Comparison of ENCODE assay signal across 9 cellular contexts in the genomic region with DNA sequence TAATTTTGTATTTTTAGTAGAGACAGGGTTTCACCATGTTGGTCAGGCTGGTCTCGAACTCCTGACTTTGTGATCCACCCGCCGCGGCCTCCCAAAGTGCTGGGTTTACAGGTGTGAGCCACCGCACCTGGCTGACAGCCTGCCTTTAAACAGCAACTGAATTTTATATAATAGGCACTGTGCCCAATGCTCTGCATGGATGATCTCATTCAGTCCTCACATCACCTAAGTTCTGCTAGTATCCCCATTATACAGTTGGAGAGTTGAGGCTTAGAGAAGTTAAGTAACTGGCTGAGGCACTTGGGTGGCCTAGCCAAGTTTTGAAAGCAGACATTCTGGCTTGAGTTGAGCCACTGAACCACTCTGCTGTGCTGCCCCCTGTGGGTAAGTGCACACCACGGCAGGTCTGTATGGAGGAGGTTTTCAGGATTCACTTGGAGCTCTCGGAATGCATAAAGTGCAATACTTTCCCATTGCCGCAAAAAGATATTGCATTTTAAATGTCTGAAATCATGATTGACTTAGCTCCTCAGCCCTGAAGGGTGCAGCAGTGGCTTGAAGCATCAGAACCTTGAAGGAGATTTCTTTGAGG.
A peak's percentile ranks its signal among the peaks of the same experiment; 100 is the strongest.
DNase-seq lines count a peak whose midpoint lies in the region; ATAC-seq, FAIRE-seq and TF ChIP-seq lines count a peak whose summit lies in the region.
"Had no signal": no experiment of that assay in that cellular context is flagged by ENCODE, and none has a peak within 500 bp of the region (broad histone marks: within the 10 kb centered on the region; RNA-seq: fewer than 3 reads in every experiment).

No MANE protein-coding gene starts in this region.

- no peaks in the 10 kb centered on the region for H3F3A ChIP-seq in DOHH2 (ENCODE audit: control insufficient read depth, insufficient read depth)

- peaks cover 36% of the 10 kb centered on the region for H3K4me1 Mint-ChIP-seq in mesothelial cell of epicardium

- H3K27me3 ChIP-seq in DOHH2 (ENCODE audit: control insufficient read depth, low read length), result no peaks in the 10 kb centered on the region
- H3K27me3 ChIP-seq in body of pancreas, result no peaks in the 10 kb centered on the region

- H3K27ac ChIP-seq in DOHH2 (ENCODE audit: low read depth, low read length) (no peak overlapping the region), body of pancreas (no peak overlapping the region)

- no peak overlapping the region for H3K4me3 ChIP-seq in DOHH2 (ENCODE audit: low read length)
- no peak overlapping the region for H3K4me3 ChIP-seq in Jurkat, Clone E6-1 (ENCODE audit: low read length)
- no peak overlapping the region for H3K4me3 ChIP-seq in body of pancreas

- no peaks in the 10 kb centered on the region for H3K9me2 ChIP-seq in DOHH2 (replicated peaks; ENCODE audit: control insufficient read depth, low read length)

- H3K9me3 Mint-ChIP-seq in mesothelial cell of epicardium, result peaks cover 11% of the 10 kb centered on the region

- FAIRE-seq in GM12892 (lab: Jason Lieb, UNC), result no peak
- FAIRE-seq: TTC549 had no signal

- no peaks in the 10 kb centered on the region for H3K79me2 ChIP-seq in DOHH2 (ENCODE audit: control insufficient read depth, low read length)

- H3K36me3 ChIP-seq in DOHH2 (ENCODE audit: control insufficient read depth, low read length), result no peaks in the 10 kb centered on the region
- no peaks in the 10 kb centered on the region for H3K36me3 ChIP-seq in body of pancreas (replicated peaks in 1 of 2; ENCODE audit: insufficient read depth in 1 of 2, low read depth in 2 of 2)

- H3K27me3 Mint-ChIP-seq in mesothelial cell of epicardium (ENCODE audit: low read depth), result no peaks in the 10 kb centered on the region

- peaks cover 16% of the 10 kb centered on the region for H3K36me3 Mint-ChIP-seq in mesothelial cell of epicardium

- intact Hi-C loops in body of pancreas (cut with DNase I), result no loop called here

- no peak overlapping the region for H3K4me2 ChIP-seq in DOHH2 (ENCODE audit: low read length)

- H3K9me3 ChIP-seq in DOHH2 (ENCODE audit: control insufficient read depth, insufficient read depth, low read length) (no peaks in the 10 kb centered on the region), body of pancreas (peaks cover 0 to 7% (median 0%) of the 10 kb centered on the region in 3 donors)

- ATAC-seq in body of pancreas (no peak), HG03025 (IDR thresholded peaks at IDR 0.05; ENCODE audit: low FRiP score, unreplicated experiment) (no peak)

- no peak overlapping the region for H3K27ac Mint-ChIP-seq in mesothelial cell of epicardium

- no peak overlapping the region for H3K4me3 Mint-ChIP-seq in mesothelial cell of epicardium

- no peaks in the 10 kb centered on the region for H3K4me1 ChIP-seq in DOHH2 (ENCODE audit: control insufficient read depth, low read length)
- H3K4me1 ChIP-seq in body of pancreas, result no peaks in the 10 kb centered on the region

- 83 to 85% methylated on average over 8 of the region's 8 CpGs for WGBS in body of pancreas, 2 donors

- H4K20me1 ChIP-seq in DOHH2 (ENCODE audit: control insufficient read depth, insufficient read depth, low read depth, low read length), result no peaks in the 10 kb centered on the region

- TF ChIP-seq POLR2A in body of pancreas (IDR thresholded peaks at IDR 0.05) (no peak), GM12892 (IDR thresholded peaks at IDR 0.05; ENCODE audit: low read depth, low read length) (no peak)

- DNase-seq in Jurkat, Clone E6-1 (ENCODE audit: low read depth, low spot score), result peak; percentile 7
- DNase-seq in body of pancreas (peak; percentile 48 to 63 (median 54)), mesothelial cell of epicardium (ENCODE audit: low spot score in 2 of 2, unreplicated experiment in 2 of 2) (no peak), GM12892 (ENCODE audit: insufficient read length) (no peak)
- DNase-seq in NK-92 treated with Interleukin-12 subunit alpha and Interleukin-12 subunit beta, amount 100 ng/mL, for 24 hours (lab: John Stamatoyannopoulos, UW), result no peak
- no peak for DNase-seq in activated CD4-positive, alpha-beta T cell treated with anti-CD3 and anti-CD28 coated beads, Interleukin-2, amount 50 U/mL, for 48 hours

- TF ChIP-seq CTCF in DOHH2 (IDR thresholded peaks at IDR 0.05; ENCODE audit: low read depth, low read length, poor library complexity, severe bottlenecking) (peak; percentile 41), body of pancreas (IDR thresholded peaks at IDR 0.05) (peak in 5 of 7 experiments; percentile 38 to 69 (median 56)), mesothelial cell of epicardium (IDR thresholded peaks at IDR 0.05; ENCODE audit: unreplicated experiment) (peak; percentile 31)

Comparison
In these comparisons a context has a peak if more than half of its experiments do, and no peak if none do; other contexts are left out.
1. DNase-seq: peak in Jurkat, Clone E6-1 (single experiment) and body of pancreas (4 of 4); none in mesothelial cell of epicardium (0 of 2), NK-92 treated with Interleukin-12 subunit alpha and Interleukin-12 subunit beta, amount 100 ng/mL, for 24 hours (single experiment), activated CD4-positive, alpha-beta T cell treated with anti-CD3 and anti-CD28 coated beads, Interleukin-2, amount 50 U/mL, for 48 hours (0 of 2) and GM12892 (single experiment).
2. Peak in every context shown above with its lines, with median percentiles within 50 percentile points of each other: CTCF ChIP-seq.